Comparison of ENCODE assay signal across 17 cellular contexts in the genomic region with DNA sequence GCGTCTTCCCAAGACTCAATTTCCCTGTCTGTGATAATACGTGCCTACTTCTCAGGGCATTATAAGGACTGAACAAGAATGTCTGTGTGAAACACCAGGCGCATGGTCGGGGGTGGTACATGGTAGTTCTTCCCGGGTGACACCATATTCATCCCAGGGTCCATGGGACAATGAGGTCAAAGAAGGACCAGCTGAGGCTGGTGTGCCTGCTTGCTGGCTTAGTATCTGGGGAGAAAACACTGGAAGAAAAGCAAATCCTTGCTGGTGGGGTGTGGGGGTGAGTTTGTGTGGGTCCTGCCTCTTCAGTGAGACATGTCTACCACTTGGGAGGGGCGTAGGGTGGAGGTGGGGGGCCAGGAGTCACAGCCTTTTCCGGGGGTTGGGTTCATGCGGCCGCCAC.
DNase-seq lines count a peak whose midpoint lies in the region; ATAC-seq and TF ChIP-seq lines count a peak whose summit lies in the region.
"Had no signal": no experiment of that assay in that cellular context is flagged by ENCODE, and none has a peak within 500 bp of the region (broad histone marks: within the 10 kb centered on the region; RNA-seq: fewer than 3 reads in every experiment).

No MANE protein-coding gene starts in this region.

- peaks cover 50% of the 10 kb centered on the region for H3K4me1 Mint-ChIP-seq in neural progenitor cell
- peaks cover 38% of the 10 kb centered on the region for H3K4me1 Mint-ChIP-seq in type B pancreatic cell (ENCODE audit: unreplicated experiment)
- H3K4me1 Mint-ChIP-seq in natural killer cell = peaks cover 0 to 10% of the 10 kb centered on the region in 2 donors

- CTCF ChIA-PET in Panc1 (lab: Charles Lee) = no interaction called here

- H3K9ac ChIP-seq in neural progenitor cell = no peak overlapping the region
- H3K9ac ChIP-seq: KMS-11 had no signal

- POLR2A ChIA-PET in Panc1 (lab: Charles Lee) = no interaction called here

- H3K9me3 ChIP-seq in Panc1 (ENCODE audit: control insufficient read depth, insufficient read depth, low read depth, low read length) = no peaks in the 10 kb centered on the region
- no peaks in the 10 kb centered on the region for H3K9me3 ChIP-seq in esophagus (ENCODE audit: control insufficient read depth in 2 of 2, insufficient read depth in 1 of 2, low read depth in 1 of 2, low read length in 1 of 2)
- H3K9me3 ChIP-seq in neural progenitor cell (ENCODE audit: low read depth) = no peaks in the 10 kb centered on the region
- H3K9me3 ChIP-seq: SJSA1 had no signal

- H3K4me1 ChIP-seq in Panc1 (ENCODE audit: control insufficient read depth, insufficient read depth, low read length) (peaks cover 76% of the 10 kb centered on the region), esophagus (ENCODE audit: control insufficient read depth in 2 of 2, insufficient read depth in 2 of 2, low read length in 1 of 2) (peaks cover 12 to 34% of the 10 kb centered on the region in 2 donors), neural progenitor cell (peaks cover 21% of the 10 kb centered on the region)

- H3K4me3 ChIP-seq in Panc1 (ENCODE audit: low read depth in 2 of 2, low read length in 2 of 2) = no peak overlapping the region
- H3K4me3 ChIP-seq in esophagus (ENCODE audit: low read depth in 1 of 2, low read length in 2 of 2) = no peak overlapping the region
- H3K4me3 ChIP-seq in neural progenitor cell = no peak overlapping the region
- H3K4me3 ChIP-seq: lung, SJSA1 had no signal

- H3K27ac Mint-ChIP-seq in neural progenitor cell (peak overlapping the region; percentile 27), type B pancreatic cell (peak overlapping the region; percentile 29), natural killer cell (no peak overlapping the region)
- H3K27ac Mint-ChIP-seq: CD4-positive, alpha-beta T cell had no signal

- H2AFZ ChIP-seq in neural progenitor cell (replicated peaks) = no peak overlapping the region

- no peak for DNase-seq in Panc1 (ENCODE audit: low read depth, low spot score)
- DNase-seq in neural progenitor cell (ENCODE audit: low spot score) = no peak
- no peak for DNase-seq in type B pancreatic cell (ENCODE audit: extremely low spot score, unreplicated experiment)
- DNase-seq in RKO (ENCODE audit: low spot score) = no peak
- DNase-seq in natural killer cell = no peak
- no peak for DNase-seq in OCI-M2 (lab: John Stamatoyannopoulos, UW; ENCODE audit: unreplicated experiment)
- DNase-seq: activated CD4-positive, alpha-beta T cell treated with anti-CD3 and anti-CD28 coated beads, Interleukin-2, amount 50 U/mL, for 48 hours; activated T-cell treated with anti-CD3 and anti-CD28 coated beads, Interleukin-2, amount 50 U/mL, for 48 hours; CD4-positive, alpha-beta T cell; NCI-H1417 treated with DMSO at 0.1 percent for 48 hours; NCI-H2227 treated with DMSO at 0.1 percent for 48 hours had no signal

- intact Hi-C loops in Panc1 (cut with micrococcal nuclease; ENCODE audit: unreplicated experiment) (no loop called here), natural killer cell (cut with micrococcal nuclease) (no loop called here)

- H4K20me1 ChIP-seq in neural progenitor cell (ENCODE audit: low read depth) = peaks cover 16% of the 10 kb centered on the region

- H3K79me2 ChIP-seq in neural progenitor cell (ENCODE audit: low read depth) = no peaks in the 10 kb centered on the region

- H3K36me3 Mint-ChIP-seq in neural progenitor cell (peaks cover 6% of the 10 kb centered on the region), type B pancreatic cell (no peaks in the 10 kb centered on the region), natural killer cell (no peaks in the 10 kb centered on the region)

- 81 to 86% methylated on average over 9 of the region's 9 CpGs for WGBS in esophagus, 2 donors

- no peak for ATAC-seq in Panc1
- ATAC-seq in natural killer cell = no peak

- H3K36me3 ChIP-seq in Panc1 (ENCODE audit: control insufficient read depth, insufficient read depth, low read length) = no peaks in the 10 kb centered on the region
- H3K36me3 ChIP-seq in esophagus (ENCODE audit: control insufficient read depth in 2 of 2, insufficient read depth in 2 of 2, low read length in 1 of 2) = no peaks in the 10 kb centered on the region
- no peaks in the 10 kb centered on the region for H3K36me3 ChIP-seq in neural progenitor cell
- H3K36me3 ChIP-seq: SJSA1 had no signal

- H3K9me3 Mint-ChIP-seq in neural progenitor cell (peaks cover 3% of the 10 kb centered on the region), type B pancreatic cell (no peaks in the 10 kb centered on the region), natural killer cell (no peaks in the 10 kb centered on the region)
- H3K9me3 Mint-ChIP-seq: CD4-positive, alpha-beta T cell; neural crest cell had no signal

- H3K27me3 Mint-ChIP-seq in neural progenitor cell (ENCODE audit: insufficient read depth, low read depth) (peaks cover 10% of the 10 kb centered on the region), type B pancreatic cell (peaks cover 12% of the 10 kb centered on the region), natural killer cell (ENCODE audit: low read depth in 2 of 2) (peaks cover 0 to 7% of the 10 kb centered on the region in 2 donors)

- in situ Hi-C loops in Panc1 (cut with HindIII; ENCODE audit: low pct_unique_long_range_greater_than_20kb, low sequenced_read_pairs) = no loop called here

- no peak overlapping the region for H3K4me2 ChIP-seq in neural progenitor cell
- H3K4me2 ChIP-seq: KMS-11 had no signal

- peaks cover 14% of the 10 kb centered on the region for H3F3A ChIP-seq in neural progenitor cell (ENCODE audit: low read depth)

- no TSS peak for BruUV-seq in Panc1 (replicated peaks; lab: Mats Ljungman, UMichigan)

- H3K27ac ChIP-seq in Panc1 (ENCODE audit: low read length) (peak overlapping the region; percentile 44; the same call in 1 of the 2 replicates), esophagus (ENCODE audit: low read depth in 2 of 2, low read length in 1 of 2) (peak overlapping the region; percentile 15 to 67), neural progenitor cell (no peak overlapping the region)
- H3K27ac ChIP-seq: HL-60, KMS-11, SJSA1 had no signal

- H3K4me3 Mint-ChIP-seq in neural progenitor cell (no peak overlapping the region), type B pancreatic cell (no peak overlapping the region), natural killer cell (no peak overlapping the region)
- H3K4me3 Mint-ChIP-seq: CD4-positive, alpha-beta T cell; neural crest cell had no signal

- H3K27me3 ChIP-seq in Panc1 (ENCODE audit: control insufficient read depth, insufficient read depth, low read length) = no peaks in the 10 kb centered on the region
- no peaks in the 10 kb centered on the region for H3K27me3 ChIP-seq in esophagus (ENCODE audit: control insufficient read depth in 1 of 2, insufficient read depth in 2 of 2, low read length in 2 of 2)
- peaks cover 21% of the 10 kb centered on the region for H3K27me3 ChIP-seq in neural progenitor cell
- H3K27me3 ChIP-seq: SJSA1 had no signal

- no peak for TF ChIP-seq CTCF in Panc1 (IDR thresholded peaks at IDR 0.05)
- TF ChIP-seq CTCF in neural progenitor cell (IDR thresholded peaks at IDR 0.05) = no peak
- TF ChIP-seq CTCF in type B pancreatic cell (conservative IDR thresholded peaks at IDR 0.05) = no peak
- TF ChIP-seq CTCF in natural killer cell (IDR thresholded peaks at IDR 0.05) = no peak

Comparison
In these comparisons a context has a peak if more than half of its experiments do, and no peak if none do; other contexts are left out.
1. H3K27ac Mint-ChIP-seq: peak in neural progenitor cell (single experiment) and type B pancreatic cell (single experiment); none in natural killer cell (0 of 2).